15 cellular contexts compared by ENCODE assay signal in genomic region chr9:79352322-79352721, GRCh38.
DNase-seq lines count a peak whose midpoint lies in the region; TF ChIP-seq lines count a peak whose summit lies in the region.
"Had no signal": no experiment of that assay in that cellular context is flagged by ENCODE, and none has a peak within 500 bp of the region (broad histone marks: within the 10 kb centered on the region; RNA-seq: fewer than 3 reads in every experiment).

No MANE protein-coding gene starts in this region.

- no peaks in the 10 kb centered on the region for H3K36me3 ChIP-seq in HUES64 (ENCODE audit: insufficient read depth, low read length)
- no peaks in the 10 kb centered on the region for H3K36me3 ChIP-seq in trophoblast cell (ENCODE audit: control insufficient read depth in 1 of 2, insufficient read depth in 2 of 2, low read length in 2 of 2)
- H3K36me3 ChIP-seq: BLaER1 treated with 17β-estradiol and CSF1 and Interleukin-3, amounts not matched to agents 10 nM and 100 nM had no signal

- intact Hi-C loops in activated naive CD4-positive, alpha-beta T cell treated with anti-CD3 and anti-CD28 coated beads for 36 hours (cut with micrococcal nuclease) = no loop called here

- no peak overlapping the region for H3K14ac ChIP-seq in trophoblast cell (ENCODE audit: low read length)

- DNase-seq in EH (ENCODE audit: low read depth) = peak; percentile 43
- DNase-seq in astrocyte of the hippocampus (ENCODE audit: low read depth, low spot score) = peak; percentile 5
- peak; percentile 13 to 79 for DNase-seq in trophoblast cell
- no peak for DNase-seq in progenitor cell of endocrine pancreas (ENCODE audit: low spot score, unreplicated experiment)
- no peak for DNase-seq in globus pallidus (ENCODE audit: low spot score)
- DNase-seq in activated naive CD4-positive, alpha-beta T cell treated with anti-CD3 and anti-CD28 coated beads for 36 hours = no peak
- DNase-seq: 8988T; CD4-positive, CD25-positive, alpha-beta regulatory T cell; DMS53; GM23248; KG1 had no signal

- H2BK5ac ChIP-seq in trophoblast cell (ENCODE audit: low read depth, low read length, poor library complexity) = no peak overlapping the region

- H3K27me3 Mint-ChIP-seq in progenitor cell of endocrine pancreas = peaks cover 58% of the 10 kb centered on the region
- peaks cover 7% of the 10 kb centered on the region for H3K27me3 Mint-ChIP-seq in activated naive CD4-positive, alpha-beta T cell treated with anti-CD3 and anti-CD28 coated beads for 36 hours (ENCODE audit: low read depth)
- H3K27me3 Mint-ChIP-seq: CD4-positive, CD25-positive, alpha-beta regulatory T cell; IgD-negative memory B cell had no signal

- no peak overlapping the region for H2BK12ac ChIP-seq in trophoblast cell (ENCODE audit: low read length)

- no peaks in the 10 kb centered on the region for H3K9me3 Mint-ChIP-seq in progenitor cell of endocrine pancreas (ENCODE audit: low read depth)
- no peaks in the 10 kb centered on the region for H3K9me3 Mint-ChIP-seq in activated naive CD4-positive, alpha-beta T cell treated with anti-CD3 and anti-CD28 coated beads for 36 hours
- H3K9me3 Mint-ChIP-seq: IgD-negative memory B cell had no signal

- H3K4me2 ChIP-seq in trophoblast cell (ENCODE audit: low read length) = no peak overlapping the region
- H3K4me2 ChIP-seq: BLaER1 treated with 17β-estradiol and CSF1 and Interleukin-3, amounts not matched to agents 10 nM and 100 nM had no signal

- H2AK5ac ChIP-seq in trophoblast cell (ENCODE audit: low read length) = no peak overlapping the region

- H3K4ac ChIP-seq in trophoblast cell (ENCODE audit: low read depth, low read length) = no peak overlapping the region

- H3K36me3 Mint-ChIP-seq in progenitor cell of endocrine pancreas (ENCODE audit: insufficient read depth) = no peaks in the 10 kb centered on the region
- no peaks in the 10 kb centered on the region for H3K36me3 Mint-ChIP-seq in activated naive CD4-positive, alpha-beta T cell treated with anti-CD3 and anti-CD28 coated beads for 36 hours (ENCODE audit: low read depth)
- H3K36me3 Mint-ChIP-seq: CD4-positive, CD25-positive, alpha-beta regulatory T cell; IgD-negative memory B cell had no signal

- no peak overlapping the region for H2BK120ac ChIP-seq in trophoblast cell (ENCODE audit: insufficient read depth, low read length, poor library complexity)

- H3K4me3 ChIP-seq in HUES64 (ENCODE audit: low read length) = no peak overlapping the region
- H3K4me3 ChIP-seq in trophoblast cell (ENCODE audit: low read depth, low read length) = no peak overlapping the region
- H3K4me3 ChIP-seq: BLaER1 treated with 17β-estradiol and CSF1 and Interleukin-3, amounts not matched to agents 10 nM and 100 nM; GM23248 had no signal

- no peak overlapping the region for H3K23ac ChIP-seq in trophoblast cell (ENCODE audit: low read length)

- no peak overlapping the region for H3K4me3 Mint-ChIP-seq in progenitor cell of endocrine pancreas (ENCODE audit: low read depth)
- no peak overlapping the region for H3K4me3 Mint-ChIP-seq in activated naive CD4-positive, alpha-beta T cell treated with anti-CD3 and anti-CD28 coated beads for 36 hours
- H3K4me3 Mint-ChIP-seq: CD4-positive, CD25-positive, alpha-beta regulatory T cell; IgD-negative memory B cell had no signal

- H4K8ac ChIP-seq in trophoblast cell (ENCODE audit: low read depth, low read length) = no peak overlapping the region

- H3K4me1 Mint-ChIP-seq in progenitor cell of endocrine pancreas (ENCODE audit: low read depth) = peaks cover 10% of the 10 kb centered on the region
- H3K4me1 Mint-ChIP-seq in activated naive CD4-positive, alpha-beta T cell treated with anti-CD3 and anti-CD28 coated beads for 36 hours (ENCODE audit: low read depth) = peaks cover 2% of the 10 kb centered on the region
- H3K4me1 Mint-ChIP-seq: CD4-positive, CD25-positive, alpha-beta regulatory T cell had no signal

- H3K4me1 ChIP-seq in HUES64 (ENCODE audit: insufficient read depth, low read length) = peaks cover 11% of the 10 kb centered on the region
- peaks cover 5 to 6% of the 10 kb centered on the region in 2 experiments for H3K4me1 ChIP-seq in trophoblast cell (ENCODE audit: control insufficient read depth in 1 of 2, insufficient read depth in 2 of 2, low read length in 2 of 2)

- H3K9me3 ChIP-seq in HUES64 (ENCODE audit: insufficient read depth, low read depth, low read length) (no peaks in the 10 kb centered on the region), trophoblast cell (ENCODE audit: insufficient read depth, low read depth, low read length) (no peaks in the 10 kb centered on the region)

- H3K79me1 ChIP-seq in trophoblast cell (ENCODE audit: low read length) = no peaks in the 10 kb centered on the region

- H3K27ac Mint-ChIP-seq in progenitor cell of endocrine pancreas = no peak overlapping the region
- no peak overlapping the region for H3K27ac Mint-ChIP-seq in activated naive CD4-positive, alpha-beta T cell treated with anti-CD3 and anti-CD28 coated beads for 36 hours
- H3K27ac Mint-ChIP-seq: CD4-positive, CD25-positive, alpha-beta regulatory T cell; IgD-negative memory B cell had no signal

- H4K91ac ChIP-seq in trophoblast cell (ENCODE audit: low read depth, low read length) = no peak overlapping the region

- H3K9ac ChIP-seq in HUES64 (ENCODE audit: low read depth, low read length) (no peak overlapping the region), trophoblast cell (ENCODE audit: low read length) (no peak overlapping the region)
- H3K9ac ChIP-seq: BLaER1 treated with 17β-estradiol and CSF1 and Interleukin-3, amounts not matched to agents 10 nM and 100 nM; GM23248 had no signal

- no peaks in the 10 kb centered on the region for H3K27me3 ChIP-seq in HUES64 (ENCODE audit: insufficient read depth, low read length)
- H3K27me3 ChIP-seq in trophoblast cell (ENCODE audit: insufficient read depth, low read length) = no peaks in the 10 kb centered on the region
- H3K27me3 ChIP-seq: BLaER1 treated with 17β-estradiol and CSF1 and Interleukin-3, amounts not matched to agents 10 nM and 100 nM had no signal

- no peaks in the 10 kb centered on the region for H3K79me2 ChIP-seq in trophoblast cell (ENCODE audit: control insufficient read depth, insufficient read depth, low read length, poor library complexity)

- no peak overlapping the region for H2AFZ ChIP-seq in trophoblast cell (ENCODE audit: insufficient read depth, low read length, poor library complexity)
- H2AFZ ChIP-seq: GM23248 had no signal

- H4K12ac ChIP-seq in trophoblast cell (ENCODE audit: low read depth, low read length) = no peak overlapping the region

- no peak overlapping the region for H3K18ac ChIP-seq in trophoblast cell (ENCODE audit: low read length)

- TF ChIP-seq CTCF in progenitor cell of endocrine pancreas (IDR thresholded peaks at IDR 0.05; ENCODE audit: unreplicated experiment) = no peak

- 50% methylated on average over 3 of the region's 3 CpGs for WGBS in HUES64
- no CpG with 5 or more reads among the region's 3 CpGs for WGBS in trophoblast cell (ENCODE audit: extremely low coverage, insufficient coverage, insufficient read length)

- H3K27ac ChIP-seq in HUES64 (ENCODE audit: low read depth, low read length) (peak overlapping the region; percentile 4; the same call in 1 of the 2 replicates), trophoblast cell (ENCODE audit: low read depth, low read length) (no peak overlapping the region)
- H3K27ac ChIP-seq: BLaER1 treated with 17β-estradiol and CSF1 and Interleukin-3, amounts not matched to agents 10 nM and 100 nM; GM23248; HL-60 had no signal

- CTCF ChIA-PET in activated naive CD4-positive, alpha-beta T cell treated with anti-CD3 and anti-CD28 coated beads for 36 hours (lab: Charles Lee) = no interaction called here

Comparison
In these comparisons a context has a peak if more than half of its experiments do, and no peak if none do; other contexts are left out.
1. DNase-seq: peak in EH (single experiment), astrocyte of the hippocampus (single experiment) and trophoblast cell (2 of 2); none in progenitor cell of endocrine pancreas (single experiment), globus pallidus (single experiment) and activated naive CD4-positive, alpha-beta T cell treated with anti-CD3 and anti-CD28 coated beads for 36 hours (single experiment).